8 cellular contexts compared by ENCODE assay signal in genomic region chr7:51316666-51317581, GRCh38. TPM values are rescaled to one million over a fixed set of nuclear protein-coding genes. Genes with fewer than 3 reads are reported as not detected.
A peak's percentile ranks its signal among the peaks of the same experiment; 100 is the strongest.
DNase-seq lines count a peak whose midpoint lies in the region; ATAC-seq and TF ChIP-seq lines count a peak whose summit lies in the region.

Gene COBL (minus strand): TSS chr7:51316809. CDS start chr7:51316633, 176 bp downstream.

- H3K27me3 ChIP-seq in lower lobe of right lung (ENCODE audit: low read depth): peaks cover 29% of the 10 kb centered on the region
- H3K27me3 ChIP-seq in thymus (ENCODE audit: control insufficient read depth, insufficient read depth): peaks cover 43% of the 10 kb centered on the region

- H3K36me3 Mint-ChIP-seq in chondrocyte (ENCODE audit: low read depth): no peaks in the 10 kb centered on the region

- peaks cover 61% of the 10 kb centered on the region for H3K27me3 Mint-ChIP-seq in chondrocyte (ENCODE audit: low read depth)

- no peaks in the 10 kb centered on the region for H3K9me3 Mint-ChIP-seq in chondrocyte (ENCODE audit: low read depth)

- peaks cover 8% of the 10 kb centered on the region for H3K4me1 ChIP-seq in lower lobe of right lung
- peaks cover 3% of the 10 kb centered on the region for H3K4me1 ChIP-seq in thymus (ENCODE audit: control insufficient read depth, insufficient read depth, low read length)

- H3K36me3 ChIP-seq in lower lobe of right lung: no peaks in the 10 kb centered on the region
- H3K36me3 ChIP-seq in thymus (ENCODE audit: control insufficient read depth, insufficient read depth): no peaks in the 10 kb centered on the region

- H3K27ac ChIP-seq in C4-2B (peak within 1 kb of the TSS; percentile 61), lower lobe of right lung (peak within 1 kb of the TSS; percentile 88), thymus (ENCODE audit: low read depth) (no peak within 1 kb of the TSS)

- peak within 1 kb of the TSS; percentile 70 for H3K4me3 Mint-ChIP-seq in chondrocyte (ENCODE audit: unreplicated experiment)

- peaks cover 11% of the 10 kb centered on the region for H3K4me1 Mint-ChIP-seq in chondrocyte (ENCODE audit: low read depth)

- H3K4me3 ChIP-seq in lower lobe of right lung: peak within 1 kb of the TSS; percentile 66
- peak within 1 kb of the TSS; percentile 52 for H3K4me3 ChIP-seq in thymus (ENCODE audit: low read length)

- ATAC-seq in lower lobe of right lung: peak; percentile 76 to 77
- no peak for ATAC-seq in GM21529 (IDR thresholded peaks at IDR 0.05; ENCODE audit: unreplicated experiment)
- ATAC-seq in GM18870 (IDR thresholded peaks at IDR 0.05; ENCODE audit: unreplicated experiment): no peak

- 4% methylated on average over 92 of the region's 94 CpGs for WGBS in thymus

- TF ChIP-seq CTCF in C4-2B (conservative IDR thresholded peaks at IDR 0.05) (no peak; the same call in 1 of the 2 replicates), chondrocyte (IDR thresholded peaks at IDR 0.05) (no peak), lower lobe of right lung (IDR thresholded peaks at IDR 0.05) (no peak)

- DNase-seq in LoVo (ENCODE audit: low spot score): peak; percentile 59
- DNase-seq in chondrocyte (ENCODE audit: low spot score): no peak
- peak; percentile 66 for DNase-seq in lower lobe of right lung
- no peak for DNase-seq in posterior vena cava (ENCODE audit: low spot score)

- H3K27ac Mint-ChIP-seq in chondrocyte (ENCODE audit: unreplicated experiment): no peak within 1 kb of the TSS

- intact Hi-C loops in lower lobe of right lung (cut with DNase I) (no loop called here), posterior vena cava (cut with DNase I) (no loop called here)

- no peaks in the 10 kb centered on the region for H3K9me3 ChIP-seq in lower lobe of right lung
- H3K9me3 ChIP-seq in thymus (ENCODE audit: control insufficient read depth): no peaks in the 10 kb centered on the region

RNA-seq across cellular contexts. Expression of gene COBL, which starts in this region (rescaled TPM):
- 0.17 TPM in 1 of 3 replicates, not detected in the others for total RNA-seq in chondrocyte
- 27.9 TPM for total RNA-seq in lower lobe of right lung
- polyA plus RNA-seq in thymus: 2.0 TPM
- under 1 TPM; 0.46 to 0.67 TPM for total RNA-seq in posterior vena cava

Comparison
In these comparisons a context has a peak if more than half of its experiments do, and no peak if none do; other contexts are left out.
1. RNA of gene COBL (total RNA-seq): 27.9 TPM in lower lobe of right lung (single experiment); 0.46 to 0.67 TPM in posterior vena cava and 0.17 TPM in chondrocyte; every median in the first group is over 10 times any median in the second.
2. DNase-seq: peak in LoVo (single experiment) and lower lobe of right lung (single experiment); none in chondrocyte (single experiment) and posterior vena cava (single experiment).
3. ATAC-seq: peak in lower lobe of right lung (2 of 2); none in GM21529 (single experiment) and GM18870 (single experiment).